ENCODE assay signal across 8 cellular contexts in the genomic region with DNA sequence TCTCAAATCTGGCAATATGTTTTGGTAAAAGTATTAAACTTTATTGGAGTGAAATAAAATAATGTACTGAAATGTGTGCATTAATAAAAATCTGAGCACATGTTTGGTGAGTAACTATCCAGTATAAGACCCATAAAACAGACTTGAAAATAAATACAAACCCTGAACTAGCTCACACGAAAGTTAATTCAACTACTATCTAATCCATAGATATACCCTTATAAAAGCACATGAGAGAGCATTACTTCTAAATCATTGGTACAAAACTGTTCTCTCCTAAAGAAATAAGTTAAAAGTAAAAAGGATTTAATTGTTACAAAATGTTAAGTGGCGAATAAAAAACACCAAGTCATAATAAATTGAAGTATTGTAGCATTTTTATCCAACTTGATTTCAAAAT.
DNase-seq lines count a peak whose midpoint lies in the region; ATAC-seq and TF ChIP-seq lines count a peak whose summit lies in the region.

No MANE protein-coding gene starts in this region.

- H3K9me3 ChIP-seq in heart left ventricle (no peaks in the 10 kb centered on the region), adrenal gland (replicated peaks in 1 of 3) (no peaks in the 10 kb centered on the region), hepatocyte (ENCODE audit: low read depth) (no peaks in the 10 kb centered on the region), tibial artery (no peaks in the 10 kb centered on the region)

- ATAC-seq in heart left ventricle: no peak
- no peak for ATAC-seq in left cardiac atrium

- H4K20me1 ChIP-seq in hepatocyte (ENCODE audit: insufficient read depth, poor library complexity, severe bottlenecking): peaks cover 5% of the 10 kb centered on the region

- H3K4me1 ChIP-seq in heart left ventricle (peaks cover 3 to 57% (median 35%) of the 10 kb centered on the region in 12 donors), adrenal gland (replicated peaks in 1 of 2) (peaks cover 8 to 9% of the 10 kb centered on the region in 2 donors), hepatocyte (ENCODE audit: insufficient read depth) (peaks cover 7% of the 10 kb centered on the region), tibial artery (peaks cover 0 to 16% (median 11%) of the 10 kb centered on the region in 4 donors)

- no peak overlapping the region for H2AFZ ChIP-seq in hepatocyte

- no peaks in the 10 kb centered on the region for H3K27me3 ChIP-seq in heart left ventricle
- H3K27me3 ChIP-seq in adrenal gland: no peaks in the 10 kb centered on the region
- H3K27me3 ChIP-seq in hepatocyte: no peaks in the 10 kb centered on the region
- no peaks in the 10 kb centered on the region for H3K27me3 ChIP-seq in tibial artery

- peak overlapping the region in 10 of 12 donors; percentile 9 to 91 (median 72) for H3K27ac ChIP-seq in heart left ventricle
- H3K27ac ChIP-seq in adrenal gland: peak overlapping the region in 3 of 5 donors; percentile 18 to 82 (median 77)
- H3K27ac ChIP-seq in hepatocyte: peak overlapping the region; percentile 91
- H3K27ac ChIP-seq in tibial artery: no peak overlapping the region

- H3K4me3 ChIP-seq in heart left ventricle: peak overlapping the region in 9 of 12 donors; percentile 58 to 75 (median 65)
- H3K4me3 ChIP-seq in adrenal gland: peak overlapping the region in 1 of 4 donors; percentile 66
- peak overlapping the region; percentile 54 for H3K4me3 ChIP-seq in hepatocyte
- H3K4me3 ChIP-seq in tibial artery: peak overlapping the region; percentile 53 to 55

- TF ChIP-seq CTCF in heart left ventricle (IDR thresholded peaks at IDR 0.05) (no peak), adrenal gland (IDR thresholded peaks at IDR 0.05) (no peak), hepatocyte (IDR thresholded peaks at IDR 0.05; ENCODE audit: poor library complexity) (no peak), tibial artery (IDR thresholded peaks at IDR 0.05) (no peak)

- H3K4me2 ChIP-seq in hepatocyte: peak overlapping the region; percentile 79

- H3K36me3 ChIP-seq in heart left ventricle (no peaks in the 10 kb centered on the region), adrenal gland (replicated peaks in 1 of 2) (no peaks in the 10 kb centered on the region), hepatocyte (replicated peaks; ENCODE audit: insufficient read depth, low read depth) (no peaks in the 10 kb centered on the region), tibial artery (no peaks in the 10 kb centered on the region)

- 45 to 54% (median 50%) methylated on average over 2 of the region's 2 CpGs for WGBS in heart left ventricle, 4 donors
- WGBS in adrenal gland, 4 donors: 68 to 83% (median 70%) methylated on average over 2 of the region's 2 CpGs
- 70% methylated on average over 2 of the region's 2 CpGs for WGBS in hepatocyte (ENCODE audit: low lambda C conversion rate, missing lambda C conversion rate)

- DNase-seq in heart left ventricle (no peak), left cardiac atrium (no peak), adrenal gland (no peak), hepatocyte (ENCODE audit: low spot score) (no peak), tibial artery (no peak), T1000 (lab: John Stamatoyannopoulos, UW) (no peak), SK-N-DZ (ENCODE audit: low spot score) (no peak), NCI-H2029 treated with DMSO at 0.1 percent for 48 hours (lab: John Stamatoyannopoulos, UW) (no peak)

- peaks cover 70% of the 10 kb centered on the region for H3K79me2 ChIP-seq in hepatocyte

- no peaks in the 10 kb centered on the region for H3K9me2 ChIP-seq in hepatocyte (replicated peaks; ENCODE audit: insufficient read depth)

- intact Hi-C loops in heart left ventricle (cut with DNase I) (loop anchor here in 4 of 10 donors (2.0 to 10.0 kb wide), 4 partner anchors 34 to 160 kb away; no protein-coding TSS in a partner anchor), left cardiac atrium (cut with DNase I) (no loop called here), adrenal gland (cut with DNase I) (no loop called here), tibial artery (cut with DNase I; ENCODE audit: low total_unique reads) (no loop called here)

- TF ChIP-seq POLR2A in heart left ventricle (IDR thresholded peaks at IDR 0.05) (no peak), adrenal gland (IDR thresholded peaks at IDR 0.05) (no peak)

Comparison
In these comparisons a context has a peak if more than half of its experiments do, and no peak if none do; other contexts are left out.
1. H3K27ac ChIP-seq: peak in heart left ventricle (10 of 12), adrenal gland (3 of 5) and hepatocyte (single experiment); none in tibial artery (0 of 2).